In the genomic region with DNA sequence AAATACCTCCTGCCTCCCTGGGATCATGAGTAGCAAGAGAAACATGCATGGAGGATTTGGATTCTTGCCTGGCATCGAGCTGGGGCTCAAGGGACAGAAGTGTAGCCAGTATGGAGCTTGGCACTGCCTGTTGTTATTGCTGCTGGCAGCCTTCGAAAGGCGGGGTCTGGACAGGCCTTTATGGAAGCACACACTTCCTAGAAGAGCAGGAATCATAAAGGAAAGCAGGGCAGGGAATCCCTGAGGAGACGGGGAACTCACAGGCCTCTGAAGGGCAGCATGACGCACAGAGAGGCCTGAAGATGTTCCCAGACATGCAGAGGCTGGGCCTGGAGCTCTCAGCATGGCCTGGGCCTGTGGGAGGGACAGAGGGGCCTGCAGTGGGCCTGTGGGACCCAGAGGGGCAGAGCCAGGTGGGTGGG, we compare ENCODE assay signal across 15 cellular contexts. TPM values are rescaled to one million over a fixed set of nuclear protein-coding genes. Genes with fewer than 3 reads are reported as not detected.
DNase-seq lines count a peak whose midpoint lies in the region; ATAC-seq and TF ChIP-seq lines count a peak whose summit lies in the region.
"Had no signal": no experiment of that assay in that cellular context is flagged by ENCODE, and none has a peak within 500 bp of the region (broad histone marks: within the 10 kb centered on the region; RNA-seq: fewer than 3 reads in every experiment).

No MANE protein-coding gene starts in this region.

- no peak for ATAC-seq in lung (ENCODE audit: insufficient read depth, low FRiP score)
- ATAC-seq: K562; stimulated activated naive CD8-positive, alpha-beta T cell treated with anti-CD3 and anti-CD28 coated beads, Interleukin-15, Interleukin-2, amounts not matched to agents 100 U/mL and 50 U/mL, for 24 hours had no signal

- H2BK12ac ChIP-seq in H9 (ENCODE audit: insufficient read length, low read depth, low read length), result no peak overlapping the region

- H3K23me2 ChIP-seq in H9 (ENCODE audit: insufficient read length, low read depth, low read length, poor library complexity, severe bottlenecking), result no peaks in the 10 kb centered on the region

- H2AK5ac ChIP-seq in H9 (ENCODE audit: insufficient read length, low read length), result no peak overlapping the region

- no peak for TF ChIP-seq CTCF in lung (IDR thresholded peaks at IDR 0.05; ENCODE audit: control extremely low read depth, extremely low read depth)
- no peak for TF ChIP-seq CTCF in testis (IDR thresholded peaks at IDR 0.05)
- TF ChIP-seq CTCF in H9 (conservative IDR thresholded peaks at IDR 0.05), result no peak

- H3K4me1 Mint-ChIP-seq in H9, result 0 out of 4 replicates have a peak, but pooled peaks cover 0 to 3% of the 10 kb centered on the region in 2 experiments
- H3K4me1 Mint-ChIP-seq: CD8-positive, alpha-beta memory T cell had no signal

- no peak overlapping the region; a peak in 1 of 7 replicates for H3K27ac Mint-ChIP-seq in H9
- H3K27ac Mint-ChIP-seq: CD8-positive, alpha-beta memory T cell; memory B cell had no signal

- H3K14ac ChIP-seq in H9 (ENCODE audit: insufficient read depth, low read length), result no peak overlapping the region

- H2BK20ac ChIP-seq in H9 (ENCODE audit: low read depth, low read length, poor library complexity, severe bottlenecking), result no peak overlapping the region

- no peaks in the 10 kb centered on the region; the same call in 1 of the 2 replicates for H3K27me3 Mint-ChIP-seq in H9 (ENCODE audit: low read depth)

- no peak overlapping the region for H2AFZ ChIP-seq in H9 (ENCODE audit: low read length)
- H2AFZ ChIP-seq: parathyroid adenoma had no signal

- intact Hi-C loops in testis (cut with DNase I; ENCODE audit: low total_unique reads), result no loop called here

- WGBS in esophagus, 2 donors, result 25 to 43% methylated on average over 5 of the region's 5 CpGs
- 51 to 74% methylated on average over 5 of the region's 5 CpGs for WGBS in lung, 2 donors
- 60 to 63% methylated on average over 5 of the region's 5 CpGs for WGBS in testis, 2 donors
- WGBS in H9 (ENCODE audit: extremely low coverage, insufficient read length, low lambda C conversion rate), result no CpG with 5 or more reads among the region's 5 CpGs

- H3K36me3 ChIP-seq in esophagus (ENCODE audit: control insufficient read depth in 2 of 2, insufficient read depth in 2 of 2, low read length in 1 of 2), result no peaks in the 10 kb centered on the region
- H3K36me3 ChIP-seq in lung (ENCODE audit: control insufficient read depth in 2 of 2, insufficient read depth in 2 of 2, low read length in 2 of 2), result no peaks in the 10 kb centered on the region
- no peaks in the 10 kb centered on the region for H3K36me3 ChIP-seq in testis (ENCODE audit: low read depth, missing control alignments)

- no peak overlapping the region for H4K8ac ChIP-seq in H9 (replicated peaks; ENCODE audit: insufficient read length, low read depth, low read length)

- no peaks in the 10 kb centered on the region for H4K20me1 ChIP-seq in H9 (ENCODE audit: control insufficient read depth, insufficient read depth, insufficient read length)

- no peaks in the 10 kb centered on the region; a peak in 2 of 7 replicates for H3K36me3 Mint-ChIP-seq in H9 (ENCODE audit: insufficient read depth in 1 of 3, low read depth in 3 of 3)

- H3K79me1 ChIP-seq in H9 (ENCODE audit: insufficient read depth, low read depth, low read length, poor library complexity, severe bottlenecking), result no peaks in the 10 kb centered on the region

- H2BK120ac ChIP-seq in H9 (ENCODE audit: low read depth, low read length, poor library complexity, severe bottlenecking), result no peak overlapping the region

- no peaks in the 10 kb centered on the region for H3K9me3 ChIP-seq in esophagus (ENCODE audit: control insufficient read depth in 2 of 2, insufficient read depth in 1 of 2, low read depth in 1 of 2, low read length in 1 of 2)
- peaks cover 0 to 6% of the 10 kb centered on the region in 2 donors for H3K9me3 ChIP-seq in lung (ENCODE audit: control insufficient read depth in 2 of 2, insufficient read depth in 1 of 2, low read length in 1 of 2)
- no peaks in the 10 kb centered on the region for H3K9me3 ChIP-seq in testis
- peaks cover 2% of the 10 kb centered on the region for H3K9me3 ChIP-seq in H9 (ENCODE audit: control insufficient read depth, low read depth, low read length)

- no peak overlapping the region for H3K4me3 Mint-ChIP-seq in H9
- H3K4me3 Mint-ChIP-seq: CD8-positive, alpha-beta memory T cell; memory B cell had no signal

- no peak overlapping the region for H3T11ph ChIP-seq in H9 (ENCODE audit: low read length)

- H3K4ac ChIP-seq in H9 (ENCODE audit: low read depth, low read length), result no peak overlapping the region

- H3K27ac ChIP-seq in esophagus (ENCODE audit: low read depth in 2 of 2, low read length in 1 of 2) (peak overlapping the region; percentile 1 to 43), lung (ENCODE audit: low read depth in 1 of 2, low read length in 1 of 2) (no peak overlapping the region), testis (no peak overlapping the region), H9 (ENCODE audit: insufficient read length, low read depth, low read length) (no peak overlapping the region)
- H3K27ac ChIP-seq: parathyroid adenoma had no signal

- H3K18ac ChIP-seq in H9 (ENCODE audit: insufficient read length, low read depth, low read length), result no peak overlapping the region

- H4K91ac ChIP-seq in H9 (ENCODE audit: insufficient read length, low read depth, low read length), result no peak overlapping the region

- no peak overlapping the region for H4K5ac ChIP-seq in H9 (ENCODE audit: insufficient read length, low read depth, low read length)

- no peak overlapping the region for H3K9ac ChIP-seq in H9 (ENCODE audit: extremely low read depth, insufficient read length, low read length)
- H3K9ac ChIP-seq: parathyroid adenoma had no signal

- no peak overlapping the region for H3K4me2 ChIP-seq in H9 (ENCODE audit: insufficient read depth, insufficient read length, low read length)

- no peak overlapping the region for H2BK15ac ChIP-seq in H9 (ENCODE audit: low read depth, low read length)

- H3K9me3 Mint-ChIP-seq in H9, result peaks cover 2 to 3% of the 10 kb centered on the region in 2 experiments; a peak in 2 of 5 replicates

- H3K56ac ChIP-seq in H9 (ENCODE audit: insufficient read length, low read depth, low read length), result no peak overlapping the region

- DNase-seq in M059J (ENCODE audit: low read depth) (peak; percentile 56), lung (ENCODE audit: low spot score) (peak; percentile 21), testis (peak; percentile 29), H9 (no peak), amniotic stem cell (lab: John Stamatoyannopoulos, UW) (no peak), DMS153 treated with DMSO at 0.1 percent for 48 hours (lab: John Stamatoyannopoulos, UW; ENCODE audit: unreplicated experiment) (no peak)
- DNase-seq in stimulated activated CD4-positive, alpha-beta T cell treated with anti-CD3 and anti-CD28 coated beads, Interleukin-4, amount 100 ng/mL, for 1 hour, result no peak
- DNase-seq: effector CD8-positive, alpha-beta T cell; GF-D8; stimulated activated naive CD8-positive, alpha-beta T cell treated with anti-CD3 and anti-CD28 coated beads, Interleukin-15, Interleukin-2, amounts not matched to agents 100 U/mL and 50 U/mL, for 24 hours had no signal

- no peaks in the 10 kb centered on the region for H3K79me2 ChIP-seq in H9 (ENCODE audit: insufficient read depth, low read length)
- H3K79me2 ChIP-seq: parathyroid adenoma had no signal

- H2BK5ac ChIP-seq in H9 (ENCODE audit: insufficient read length, low read length), result no peak overlapping the region

- H3K23ac ChIP-seq in H9 (ENCODE audit: insufficient read length, low read depth, low read length), result no peak overlapping the region

- H3K27me3 ChIP-seq in esophagus (ENCODE audit: control insufficient read depth in 1 of 2, insufficient read depth in 2 of 2, low read length in 2 of 2) (no peaks in the 10 kb centered on the region), lung (ENCODE audit: control insufficient read depth, insufficient read depth) (no peaks in the 10 kb centered on the region), testis (no peaks in the 10 kb centered on the region), H9 (ENCODE audit: insufficient read depth, low read length) (no peaks in the 10 kb centered on the region)

- H3K4me1 ChIP-seq in esophagus (ENCODE audit: control insufficient read depth in 2 of 2, insufficient read depth in 2 of 2, low read length in 1 of 2), result peaks cover 5% of the 10 kb centered on the region in 2 donors
- H3K4me1 ChIP-seq in lung (ENCODE audit: control insufficient read depth in 2 of 2, insufficient read depth in 2 of 2, low read length in 2 of 2), result peaks cover 0 to 4% of the 10 kb centered on the region in 2 donors
- H3K4me1 ChIP-seq in testis, result no peaks in the 10 kb centered on the region
- H3K4me1 ChIP-seq in H9 (ENCODE audit: insufficient read depth, low read length), result no peaks in the 10 kb centered on the region
- H3K4me1 ChIP-seq: parathyroid adenoma had no signal

- no peak for TF ChIP-seq POLR2A in testis (IDR thresholded peaks at IDR 0.05)

- H3K4me3 ChIP-seq in esophagus (ENCODE audit: low read depth in 1 of 2, low read length in 2 of 2) (no peak overlapping the region), lung (no peak overlapping the region), testis (no peak overlapping the region)
- H3K4me3 ChIP-seq: K562 had no signal

RNA-seq across cellular contexts. Expression of a gene that starts 18.6 kb away (rescaled TPM):
- 57.3 and 67.5 TPM in 2 replicates for total RNA-seq in M059J (2014; rRNA removed; shearing (Covaris generic))
- polyA plus RNA-seq in esophagus, result 10 to 100 TPM in 1 of 2 donors, 1 to 10 TPM in 1; 9.0 to 17.5 TPM
- 10 to 100 TPM; 37.8 to 50.2 TPM for total RNA-seq in lung
- 10 to 100 TPM; 16.9 to 31.9 TPM for polyA plus RNA-seq in lung
- total RNA-seq in testis, result 100 to 1,000 TPM; 160 to 220 TPM
- polyA plus RNA-seq in testis (ENCODE audit: insufficient read depth, low read depth, low replicate concordance), result 161 TPM
- total RNA-seq in H9 (2021), result 35.5 and 37.3 TPM in 2 replicates

Comparison
In these comparisons a context has a peak if more than half of its experiments do, and no peak if none do; other contexts are left out.
1. DNase-seq: peak in M059J (single experiment), lung (single experiment) and testis (single experiment); none in H9 (single experiment), stimulated activated CD4-positive, alpha-beta T cell treated with anti-CD3 and anti-CD28 coated beads, Interleukin-4, amount 100 ng/mL, for 1 hour (single experiment), amniotic stem cell (single experiment) and DMS153 treated with DMSO at 0.1 percent for 48 hours (single experiment).
2. H3K27ac ChIP-seq: peak in esophagus (2 of 2); none in lung (0 of 2), testis (0 of 2) and H9 (single experiment).